Comparison of ENCODE assay signal across 17 cellular contexts in the genomic region with DNA sequence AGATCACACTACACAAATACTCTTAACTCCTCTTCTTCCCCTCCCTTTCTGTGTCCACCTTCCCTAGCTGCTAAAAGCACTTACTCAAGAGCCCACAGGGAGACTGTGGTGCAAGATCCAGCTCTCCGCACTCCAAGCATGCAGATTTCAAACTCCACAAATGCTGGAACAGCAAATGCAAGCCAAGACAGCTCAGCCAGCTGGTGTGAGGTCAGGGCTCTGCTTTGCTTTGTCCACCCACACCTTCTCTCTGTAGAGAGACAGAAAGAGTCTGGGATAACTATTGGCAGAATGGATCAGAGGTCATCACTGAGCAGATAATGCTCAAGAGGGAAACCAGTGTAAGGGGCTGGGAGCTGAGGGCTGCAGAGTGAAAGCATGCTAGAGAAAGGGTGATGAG. TPM values are rescaled to one million over a fixed set of nuclear protein-coding genes. Genes with fewer than 3 reads are reported as not detected.
DNase-seq lines count a peak whose midpoint lies in the region; ATAC-seq and TF ChIP-seq lines count a peak whose summit lies in the region.
"Had no signal": no experiment of that assay in that cellular context is flagged by ENCODE, and none has a peak within 500 bp of the region (broad histone marks: within the 10 kb centered on the region; RNA-seq: fewer than 3 reads in every experiment).

No MANE protein-coding gene starts in this region.

- no peak for TF ChIP-seq CTCF in right lobe of liver (IDR thresholded peaks at IDR 0.05)

- ATAC-seq in right lobe of liver (peak; percentile 80 to 89 (median 88)), GM19395 (IDR thresholded peaks at IDR 0.05; ENCODE audit: unreplicated experiment) (no peak)
- ATAC-seq: activated CD8-positive, alpha-beta T cell treated with anti-CD3 and anti-CD28 coated beads, Interleukin-2, amount 10 ng/mL, durations not matched to agents 7 days and 5 days had no signal

- no peaks in the 10 kb centered on the region for H3K9me3 ChIP-seq in right lobe of liver
- H3K9me3 ChIP-seq: colonic mucosa, stomach had no signal

- peak overlapping the region in 2 of 3 donors; percentile 22 to 42 for H3K27ac ChIP-seq in right lobe of liver
- H3K27ac ChIP-seq: colonic mucosa, KMS-11 had no signal

- no peak for TF ChIP-seq POLR2A in right lobe of liver (IDR thresholded peaks at IDR 0.05)

- H3K4me3 ChIP-seq in right lobe of liver (no peak overlapping the region), skeletal muscle cell (ENCODE audit: low read depth, low read length) (no peak overlapping the region)
- H3K4me3 ChIP-seq: colonic mucosa, stomach had no signal

- H3K4me1 ChIP-seq in right lobe of liver = peaks cover 0 to 23% (median 10%) of the 10 kb centered on the region in 4 donors
- H3K4me1 ChIP-seq: colonic mucosa had no signal

- WGBS in right lobe of liver (ENCODE audit: insufficient coverage, low coverage, low lambda C conversion rate, missing lambda C conversion rate) = 27% methylated on average over 1 of the region's 1 CpG

- intact Hi-C loops in right lobe of liver (cut with DNase I) = no loop called here

- no peaks in the 10 kb centered on the region for H3K36me3 ChIP-seq in right lobe of liver
- H3K36me3 ChIP-seq: colonic mucosa, stomach had no signal

- no peaks in the 10 kb centered on the region for H3K27me3 ChIP-seq in right lobe of liver
- H3K27me3 ChIP-seq: colonic mucosa, stomach had no signal

- DNase-seq in GOT3 (lab: John Stamatoyannopoulos, UW) = peak; percentile 57
- DNase-seq in fibroblast of the conjunctiva (ENCODE audit: low read depth) = peak; percentile 8
- peak; percentile 41 to 75 (median 64) for DNase-seq in right lobe of liver
- DNase-seq in skeletal muscle cell (ENCODE audit: low read depth) = peak; percentile 65
- DNase-seq in HCEC 1CT = no peak
- DNase-seq in stimulated activated CD4-positive, alpha-beta T cell treated with anti-CD3 and anti-CD28 coated beads, Interleukin-15, amount 100 ng/mL, for 24 hours = no peak
- no peak for DNase-seq in 8988T
- DNase-seq: activated B cell treated with CpG ODN at 0.5 μM for 24 hours; activated CD8-positive, alpha-beta T cell treated with anti-CD3 and anti-CD28 coated beads, Interleukin-2, amount 10 ng/mL, durations not matched to agents 7 days and 5 days; amniotic stem cell; colonic mucosa; NCI-H1436 treated with DMSO at 0.1 percent for 48 hours; NCI-H226; stomach had no signal

RNA-seq across cellular contexts. Expression of gene DPT, which starts 45.2 kb away (rescaled TPM):
- 1 to 10 TPM in 5 of 6 experiments, under 1 TPM in 1; 0.88 to 3.0 (median 1.9) TPM for total RNA-seq in right lobe of liver
- total RNA-seq: activated B cell treated with CpG ODN at 0.5 μM for 24 hours; activated CD8-positive, alpha-beta T cell treated with anti-CD3 and anti-CD28 coated beads, Interleukin-2, amount 10 ng/mL, durations not matched to agents 7 days and 5 days; activated T-helper 1 cell treated with anti-CD3 and anti-CD28 coated beads, Interleukin-12 subunit alpha, Interleukin-12 subunit beta, Interleukin-2, Interleukin-4 antibody, amounts not matched to agents 30 ng/mL and 10 ng/mL and 1 ng/mL, durations not matched to agents 14 hours and 24 hours and 36 hours had no signal

Comparison
In these comparisons a context has a peak if more than half of its experiments do, and no peak if none do; other contexts are left out.
1. DNase-seq: peak in GOT3 (single experiment), fibroblast of the conjunctiva (single experiment), right lobe of liver (3 of 3) and skeletal muscle cell (single experiment); none in HCEC 1CT (single experiment), stimulated activated CD4-positive, alpha-beta T cell treated with anti-CD3 and anti-CD28 coated beads, Interleukin-15, amount 100 ng/mL, for 24 hours (single experiment) and 8988T (single experiment).